ENCODE assay signal across 19 cellular contexts in the genomic region with DNA sequence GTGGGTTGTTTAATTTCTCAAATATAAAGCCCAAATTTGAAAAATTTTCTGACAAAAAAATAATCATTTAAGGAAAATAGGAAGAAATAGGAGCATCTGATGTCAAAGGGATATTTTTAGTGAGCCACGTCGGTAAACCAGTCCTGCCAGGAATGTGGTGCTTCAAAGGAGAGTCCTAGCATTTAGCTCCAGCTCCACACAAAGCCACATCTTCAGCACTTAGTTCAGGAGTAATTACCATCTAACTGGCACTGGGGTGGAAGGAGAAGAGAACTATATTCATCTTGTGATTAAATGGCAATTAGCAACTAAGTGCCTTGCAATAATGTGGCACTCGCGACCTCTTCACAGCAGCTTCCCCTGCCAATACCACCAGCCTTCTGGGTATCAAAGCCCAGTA.
DNase-seq lines count a peak whose midpoint lies in the region; FAIRE-seq and TF ChIP-seq lines count a peak whose summit lies in the region.
"Had no signal": no experiment of that assay in that cellular context is flagged by ENCODE, and none has a peak within 500 bp of the region (broad histone marks: within the 10 kb centered on the region; RNA-seq: fewer than 3 reads in every experiment).

No MANE protein-coding gene starts in this region.

- WGBS in H1 (ENCODE audit: extremely low coverage in 1 of 2, insufficient coverage in 1 of 2, insufficient read length in 1 of 2, insufficient replicate concordance in 2 of 2, low coverage in 1 of 2, low lambda C conversion rate in 2 of 2, missing lambda C conversion rate in 1 of 2), 2 experiments, result 67% methylated on average over 4 of the region's 4 CpGs; no CpG with 5 or more reads in 1 of the 2 experiments
- 100% methylated on average over 2 of the region's 4 CpGs for WGBS in mesenchymal stem cell

- H4K5ac ChIP-seq in H1 (ENCODE audit: insufficient read length, low read depth, low read length), result no peak overlapping the region

- no peak overlapping the region for H3K4me3 Mint-ChIP-seq in activated CD4-positive, alpha-beta T cell treated with anti-CD3 and anti-CD28 coated beads, Interleukin-2, amount 10 ng/mL, durations not matched to agents 7 days and 5 days
- H3K4me3 Mint-ChIP-seq: CD8-positive, alpha-beta T cell had no signal

- no peaks in the 10 kb centered on the region for H3K9me3 Mint-ChIP-seq in activated CD4-positive, alpha-beta T cell treated with anti-CD3 and anti-CD28 coated beads, Interleukin-2, amount 10 ng/mL, durations not matched to agents 7 days and 5 days
- H3K9me3 Mint-ChIP-seq: CD8-positive, alpha-beta T cell had no signal

- H3K36me3 ChIP-seq in H1 (ENCODE audit: control insufficient read depth in 2 of 4, insufficient read depth in 4 of 4, low read length in 3 of 4) (no peaks in the 10 kb centered on the region), mesenchymal stem cell (ENCODE audit: control insufficient read depth in 1 of 2, insufficient read depth in 2 of 2, low read depth in 1 of 2, low read length in 2 of 2) (no peaks in the 10 kb centered on the region)
- H3K36me3 ChIP-seq: SJSA1 had no signal

- H3K4me1 ChIP-seq in H1 (replicated peaks in 1 of 4; ENCODE audit: control insufficient read depth in 3 of 4, insufficient read depth in 4 of 4, low read length in 3 of 4) (no peaks in the 10 kb centered on the region), mesenchymal stem cell (ENCODE audit: control insufficient read depth, insufficient read depth, low read depth, low read length) (no peaks in the 10 kb centered on the region)

- no peaks in the 10 kb centered on the region for H3K9me3 ChIP-seq in H1 (ENCODE audit: insufficient read depth in 2 of 2, low read depth in 1 of 2, low read length in 1 of 2)
- H3K9me3 ChIP-seq in mesenchymal stem cell (ENCODE audit: control insufficient read depth, low read length), result no peaks in the 10 kb centered on the region
- H3K9me3 ChIP-seq: SJSA1 had no signal

- no peak for TF ChIP-seq EP300 in H1 (IDR thresholded peaks at IDR 0.05; ENCODE audit: borderline replicate concordance in 1 of 2, low read depth in 2 of 2, low read length in 2 of 2)

- H4K91ac ChIP-seq in H1 (replicated peaks; ENCODE audit: insufficient read length, low read length) (no peak overlapping the region), mesenchymal stem cell (ENCODE audit: low read length) (no peak overlapping the region)

- H3K18ac ChIP-seq in H1 (ENCODE audit: extremely low read depth, low read length), result no peak overlapping the region
- no peak overlapping the region for H3K18ac ChIP-seq in mesenchymal stem cell (ENCODE audit: low read depth in 1 of 2, low read length in 2 of 2)

- no peak overlapping the region for H3K9ac ChIP-seq in H1 (replicated peaks in 1 of 4; ENCODE audit: extremely low read depth in 1 of 4, low read depth in 3 of 4, low read length in 3 of 4)
- no peak overlapping the region for H3K9ac ChIP-seq in mesenchymal stem cell (ENCODE audit: low read length)
- H3K9ac ChIP-seq: KMS-11 had no signal

- no peak for TF ChIP-seq POLR2A in H1 (IDR thresholded peaks at IDR 0.05; ENCODE audit: control extremely low read depth in 1 of 2, low read depth in 2 of 2, low read length in 2 of 2)

- no peaks in the 10 kb centered on the region for H3K4me1 Mint-ChIP-seq in activated CD4-positive, alpha-beta T cell treated with anti-CD3 and anti-CD28 coated beads, Interleukin-2, amount 10 ng/mL, durations not matched to agents 7 days and 5 days

- DNase-seq in NCI-H1436 (lab: John Stamatoyannopoulos, UW), result peak; percentile 9
- no peak for DNase-seq in NCI-H1436 treated with DMSO at 0.1 percent for 48 hours (lab: John Stamatoyannopoulos, UW)
- DNase-seq in NCI-H1105 (lab: John Stamatoyannopoulos, UW), result peak; percentile 82
- DNase-seq in H1 (ENCODE audit: low read depth in 1 of 2, low spot score in 2 of 2), result no peak
- peak; percentile 72 for DNase-seq in retinal pigment epithelial cell (ENCODE audit: low read depth)
- no peak for DNase-seq in mesenchymal stem cell
- no peak for DNase-seq in NCI-H82 (lab: John Stamatoyannopoulos, UW)
- DNase-seq in activated CD4-positive, alpha-beta T cell treated with anti-CD3 and anti-CD28 coated beads, Interleukin-2, amount 10 ng/mL, durations not matched to agents 7 days and 5 days, result no peak
- DNase-seq: 8988T; C1 segment of cervical spinal cord; CD8-positive, alpha-beta T cell; GDM1; GOT3; IMR-90; NCI-H2029 treated with DMSO at 0.1 percent for 48 hours; NCI-H510A had no signal

- H3K79me1 ChIP-seq in H1 (ENCODE audit: low read depth, low read length) (no peaks in the 10 kb centered on the region), mesenchymal stem cell (replicated peaks; ENCODE audit: low read length, poor library complexity, severe bottlenecking) (no peaks in the 10 kb centered on the region)

- no peak for FAIRE-seq in H1 (lab: Jason Lieb, UNC)
- FAIRE-seq: GM18507 had no signal

- H3K4me3 ChIP-seq in H1 (ENCODE audit: extremely low read depth in 1 of 4, insufficient read depth in 2 of 4, low read depth in 3 of 4, low read length in 4 of 4), result no peak overlapping the region
- no peak overlapping the region for H3K4me3 ChIP-seq in retinal pigment epithelial cell (ENCODE audit: low read length)
- no peak overlapping the region for H3K4me3 ChIP-seq in mesenchymal stem cell (ENCODE audit: insufficient read depth in 1 of 2, low read depth in 1 of 2, low read length in 2 of 2)
- H3K4me3 ChIP-seq: SJSA1 had no signal

- no peak overlapping the region for H3K4ac ChIP-seq in H1 (replicated peaks; ENCODE audit: insufficient read length, low read depth, low read length)
- H3K4ac ChIP-seq in mesenchymal stem cell (ENCODE audit: low read depth in 1 of 2, low read length in 2 of 2), result no peak overlapping the region

- H2BK120ac ChIP-seq in H1 (replicated peaks; ENCODE audit: low read depth, low read length) (no peak overlapping the region), mesenchymal stem cell (ENCODE audit: low read depth, low read length) (no peak overlapping the region)

- TF ChIP-seq CTCF in H1 (IDR thresholded peaks at IDR 0.05; ENCODE audit: control extremely low read depth in 1 of 3, insufficient read depth in 1 of 3, low read depth in 1 of 3, low read length in 3 of 3), result no peak
- TF ChIP-seq CTCF in retinal pigment epithelial cell (conservative IDR thresholded peaks at IDR 0.05; ENCODE audit: low read depth, low read length), result no peak

- H3K56ac ChIP-seq in H1 (replicated peaks; ENCODE audit: insufficient read length, low read depth, low read length), result no peak overlapping the region

- no peak overlapping the region for H2AFZ ChIP-seq in H1 (ENCODE audit: low read length)
- no peak overlapping the region for H2AFZ ChIP-seq in mesenchymal stem cell (ENCODE audit: low read depth, low read length)

- peaks cover 5% of the 10 kb centered on the region for H3K27me3 Mint-ChIP-seq in activated CD4-positive, alpha-beta T cell treated with anti-CD3 and anti-CD28 coated beads, Interleukin-2, amount 10 ng/mL, durations not matched to agents 7 days and 5 days

- POLR2A ChIA-PET in H1 (lab: Charles Lee; ENCODE audit: partially characterized antibody), result no interaction called here
- POLR2A ChIA-PET in activated CD4-positive, alpha-beta T cell treated with anti-CD3 and anti-CD28 coated beads, Interleukin-2, amount 10 ng/mL, durations not matched to agents 7 days and 5 days (lab: Charles Lee), result no interaction called here

- no peak overlapping the region for H3K4me2 ChIP-seq in H1 (ENCODE audit: insufficient read depth in 1 of 2, low read depth in 2 of 2, low read length in 2 of 2)
- no peak overlapping the region for H3K4me2 ChIP-seq in mesenchymal stem cell (ENCODE audit: low read length, poor library complexity, severe bottlenecking)
- H3K4me2 ChIP-seq: KMS-11 had no signal

- no peak overlapping the region for H3K23ac ChIP-seq in H1 (ENCODE audit: insufficient read length)
- no peak overlapping the region for H3K23ac ChIP-seq in mesenchymal stem cell (ENCODE audit: low read length in 2 of 2)

- CTCF ChIA-PET in H1 (lab: Charles Lee; ENCODE audit: partially characterized antibody), result interaction anchor here (0.6 to 1.6 kb wide), 2 partner anchors 11 to 452 kb away, joined by 3 to 4 read pairs; no protein-coding TSS in a partner anchor
- CTCF ChIA-PET in activated CD4-positive, alpha-beta T cell treated with anti-CD3 and anti-CD28 coated beads, Interleukin-2, amount 10 ng/mL, durations not matched to agents 7 days and 5 days (lab: Charles Lee), result interaction anchor here (0.8 kb wide), 1 partner anchor 22 kb away, joined by 7 read pairs; no protein-coding TSS in a partner anchor

- no peak overlapping the region for H3K14ac ChIP-seq in H1 (ENCODE audit: insufficient read length)
- no peak overlapping the region for H3K14ac ChIP-seq in mesenchymal stem cell (ENCODE audit: low read length in 2 of 2)

- no peak for TF ChIP-seq RAD21 in H1 (IDR thresholded peaks at IDR 0.05 in 1 of 2, conservative IDR thresholded peaks at IDR 0.05 in 1 of 2; ENCODE audit: low read depth in 2 of 2, low read length in 2 of 2)

- H3K27ac ChIP-seq in H1 (ENCODE audit: low read depth, low read length) (no peak overlapping the region), mesenchymal stem cell (ENCODE audit: low read length, poor library complexity, severe bottlenecking) (no peak overlapping the region)
- H3K27ac ChIP-seq: KMS-11, SJSA1 had no signal

- no peaks in the 10 kb centered on the region for H4K20me1 ChIP-seq in H1 (replicated peaks in 1 of 2; ENCODE audit: control insufficient read depth in 1 of 2, insufficient read depth in 2 of 2, low read length in 2 of 2)

- H4K8ac ChIP-seq in H1 (ENCODE audit: extremely low read depth, insufficient read depth, low read length) (no peak overlapping the region), mesenchymal stem cell (ENCODE audit: low read length) (no peak overlapping the region)

- H3K23me2 ChIP-seq in H1 (ENCODE audit: low read depth, low read length), result no peaks in the 10 kb centered on the region

- H3K79me2 ChIP-seq in H1 (ENCODE audit: control insufficient read depth in 1 of 2, insufficient read depth in 2 of 2, low read length in 2 of 2), result no peaks in the 10 kb centered on the region

- H2BK5ac ChIP-seq in H1 (ENCODE audit: low read depth, low read length), result no peak overlapping the region
- H2BK5ac ChIP-seq in mesenchymal stem cell (ENCODE audit: low read depth, low read length, poor library complexity, severe bottlenecking), result no peak overlapping the region

- no peaks in the 10 kb centered on the region for H3K27me3 ChIP-seq in H1 (replicated peaks in 1 of 4; ENCODE audit: control insufficient read depth in 3 of 4, extremely low read depth in 1 of 4, insufficient read depth in 3 of 4, low read length in 3 of 4)
- H3K27me3 ChIP-seq in mesenchymal stem cell (ENCODE audit: control insufficient read depth in 1 of 2, insufficient read depth in 1 of 2, low read length in 2 of 2), result peaks cover 0 to 9% of the 10 kb centered on the region in 2 experiments
- H3K27me3 ChIP-seq: SJSA1 had no signal

- H2BK15ac ChIP-seq in H1 (ENCODE audit: low read length), result no peak overlapping the region
- no peak overlapping the region for H2BK15ac ChIP-seq in mesenchymal stem cell (ENCODE audit: low read depth, poor library complexity, severe bottlenecking)

- no peaks in the 10 kb centered on the region for H3K36me3 Mint-ChIP-seq in activated CD4-positive, alpha-beta T cell treated with anti-CD3 and anti-CD28 coated beads, Interleukin-2, amount 10 ng/mL, durations not matched to agents 7 days and 5 days (ENCODE audit: low read depth)
- H3K36me3 Mint-ChIP-seq: CD8-positive, alpha-beta T cell had no signal

- no peak overlapping the region for H3K27ac Mint-ChIP-seq in activated CD4-positive, alpha-beta T cell treated with anti-CD3 and anti-CD28 coated beads, Interleukin-2, amount 10 ng/mL, durations not matched to agents 7 days and 5 days
- H3K27ac Mint-ChIP-seq: CD8-positive, alpha-beta T cell had no signal

- H2AK5ac ChIP-seq in H1 (ENCODE audit: low read depth, low read length) (no peak overlapping the region), mesenchymal stem cell (ENCODE audit: low read length, severe bottlenecking) (no peak overlapping the region)

- H2BK12ac ChIP-seq in H1 (ENCODE audit: low read depth, low read length), result no peak overlapping the region
- H2BK12ac ChIP-seq in mesenchymal stem cell (ENCODE audit: low read length in 2 of 2), result no peak overlapping the region

- 0 out of 2 replicates have a peak overlapping the region, but pooled peaks have one; percentile 48 for H2BK20ac ChIP-seq in H1 (ENCODE audit: low read length)

Comparison
In these comparisons a context has a peak if more than half of its experiments do, and no peak if none do; other contexts are left out.
1. DNase-seq: peak in NCI-H1436 (single experiment), NCI-H1105 (single experiment) and retinal pigment epithelial cell (single experiment); none in NCI-H1436 treated with DMSO at 0.1 percent for 48 hours (single experiment), H1 (0 of 2), mesenchymal stem cell (single experiment), NCI-H82 (single experiment) and activated CD4-positive, alpha-beta T cell treated with anti-CD3 and anti-CD28 coated beads, Interleukin-2, amount 10 ng/mL, durations not matched to agents 7 days and 5 days (single experiment).